ENCODE assay signal across 1 cellular context in genomic region chr20:38034961-38035360, GRCh38.
TF ChIP-seq lines count a peak whose summit lies in the region.

No MANE protein-coding gene starts in this region.

TF ChIP-seq in SK-N-SH, 30 proteins besides CTCF, POLR2A, EP300 and RAD21 (continued from another document):
- TF ChIP-seq PBX3 (IDR thresholded peaks at IDR 0.05) (no peak), USF1 (IDR thresholded peaks at IDR 0.05; ENCODE audit: borderline replicate concordance, low read depth) (no peak), TEAD4 (IDR thresholded peaks at IDR 0.05; ENCODE audit: borderline replicate concordance, insufficient read depth) (no peak), RFX5 (IDR thresholded peaks at IDR 0.05; ENCODE audit: low read length) (no peak), ELF1 (IDR thresholded peaks at IDR 0.05) (no peak), POLR2AphosphoS5 (IDR thresholded peaks at IDR 0.05; ENCODE audit: low read depth, low read length) (no peak), USF2 (IDR thresholded peaks at IDR 0.05; ENCODE audit: borderline replicate concordance, low read depth, low read length) (no peak), REST (IDR thresholded peaks at IDR 0.05; ENCODE audit: low read depth, low read length) (no peak), FOXM1 (IDR thresholded peaks at IDR 0.05; ENCODE audit: low read depth) (no peak), NRF1 (IDR thresholded peaks at IDR 0.05; ENCODE audit: low read depth, low read length) (no peak), MEF2A (IDR thresholded peaks at IDR 0.05; ENCODE audit: borderline replicate concordance, low read depth) (no peak)
